In the genomic region with DNA sequence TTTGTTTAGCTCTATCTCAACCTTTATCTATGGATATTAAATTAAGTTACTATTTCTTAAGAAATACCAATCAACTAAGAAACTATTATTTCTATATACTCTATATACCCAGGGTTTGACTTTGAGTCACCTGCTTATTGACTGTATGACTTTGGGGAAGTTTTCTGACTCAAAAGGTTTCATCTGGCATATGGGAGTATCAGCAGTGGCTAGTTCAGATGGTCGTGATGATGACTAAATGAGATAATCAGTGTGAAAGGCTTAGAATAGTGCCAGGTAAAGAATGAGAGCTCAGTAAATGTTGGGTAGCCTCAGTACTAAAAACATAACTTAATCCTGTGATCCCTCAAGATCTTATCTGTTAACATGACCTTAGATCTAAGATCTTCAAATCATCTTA, we compare ENCODE assay signal across 1 cellular context.
TF ChIP-seq lines count a peak whose summit lies in the region.

No MANE protein-coding gene starts in this region.

TF ChIP-seq in HepG2, 621 proteins besides CTCF, POLR2A, EP300 and RAD21 (continued from another document):
- TF ChIP-seq, protein P1, sequence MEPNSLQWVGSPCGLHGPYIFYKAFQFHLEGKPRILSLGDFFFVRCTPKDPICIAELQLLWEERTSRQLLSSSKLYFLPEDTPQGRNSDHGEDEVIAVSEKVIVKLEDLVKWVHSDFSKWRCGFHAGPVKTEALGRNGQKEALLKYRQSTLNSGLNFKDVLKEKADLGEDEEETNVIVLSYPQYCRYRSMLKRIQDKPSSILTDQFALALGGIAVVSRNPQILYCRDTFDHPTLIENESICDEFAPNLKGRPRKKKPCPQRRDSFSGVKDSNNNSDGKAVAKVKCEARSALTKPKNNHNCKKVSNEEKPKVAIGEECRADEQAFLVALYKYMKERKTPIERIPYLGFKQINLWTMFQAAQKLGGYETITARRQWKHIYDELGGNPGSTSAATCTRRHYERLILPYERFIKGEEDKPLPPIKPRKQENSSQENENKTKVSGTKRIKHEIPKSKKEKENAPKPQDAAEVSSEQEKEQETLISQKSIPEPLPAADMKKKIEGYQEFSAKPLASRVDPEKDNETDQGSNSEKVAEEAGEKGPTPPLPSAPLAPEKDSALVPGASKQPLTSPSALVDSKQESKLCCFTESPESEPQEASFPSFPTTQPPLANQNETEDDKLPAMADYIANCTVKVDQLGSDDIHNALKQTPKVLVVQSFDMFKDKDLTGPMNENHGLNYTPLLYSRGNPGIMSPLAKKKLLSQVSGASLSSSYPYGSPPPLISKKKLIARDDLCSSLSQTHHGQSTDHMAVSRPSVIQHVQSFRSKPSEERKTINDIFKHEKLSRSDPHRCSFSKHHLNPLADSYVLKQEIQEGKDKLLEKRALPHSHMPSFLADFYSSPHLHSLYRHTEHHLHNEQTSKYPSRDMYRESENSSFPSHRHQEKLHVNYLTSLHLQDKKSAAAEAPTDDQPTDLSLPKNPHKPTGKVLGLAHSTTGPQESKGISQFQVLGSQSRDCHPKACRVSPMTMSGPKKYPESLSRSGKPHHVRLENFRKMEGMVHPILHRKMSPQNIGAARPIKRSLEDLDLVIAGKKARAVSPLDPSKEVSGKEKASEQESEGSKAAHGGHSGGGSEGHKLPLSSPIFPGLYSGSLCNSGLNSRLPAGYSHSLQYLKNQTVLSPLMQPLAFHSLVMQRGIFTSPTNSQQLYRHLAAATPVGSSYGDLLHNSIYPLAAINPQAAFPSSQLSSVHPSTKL (CRISPR knock-in tag; IDR thresholded peaks at IDR 0.05): no peak
- no peak for TF ChIP-seq FOSL1 (CRISPR knock-in tag; IDR thresholded peaks at IDR 0.05; ENCODE audit: borderline replicate concordance)
- no peak for TF ChIP-seq ZNF672 (CRISPR knock-in tag; IDR thresholded peaks at IDR 0.05)
- no peak for TF ChIP-seq U2AF2 (IDR thresholded peaks at IDR 0.05; ENCODE audit: low read depth, low read length)
- TF ChIP-seq, protein P2, sequence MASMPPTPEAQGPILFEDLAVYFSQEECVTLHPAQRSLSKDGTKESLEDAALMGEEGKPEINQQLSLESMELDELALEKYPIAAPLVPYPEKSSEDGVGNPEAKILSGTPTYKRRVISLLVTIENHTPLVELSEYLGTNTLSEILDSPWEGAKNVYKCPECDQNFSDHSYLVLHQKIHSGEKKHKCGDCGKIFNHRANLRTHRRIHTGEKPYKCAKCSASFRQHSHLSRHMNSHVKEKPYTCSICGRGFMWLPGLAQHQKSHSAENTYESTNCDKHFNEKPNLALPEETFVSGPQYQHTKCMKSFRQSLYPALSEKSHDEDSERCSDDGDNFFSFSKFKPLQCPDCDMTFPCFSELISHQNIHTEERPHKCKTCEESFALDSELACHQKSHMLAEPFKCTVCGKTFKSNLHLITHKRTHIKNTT (CRISPR knock-in tag; IDR thresholded peaks at IDR 0.05): no peak
- TF ChIP-seq, protein P3, sequence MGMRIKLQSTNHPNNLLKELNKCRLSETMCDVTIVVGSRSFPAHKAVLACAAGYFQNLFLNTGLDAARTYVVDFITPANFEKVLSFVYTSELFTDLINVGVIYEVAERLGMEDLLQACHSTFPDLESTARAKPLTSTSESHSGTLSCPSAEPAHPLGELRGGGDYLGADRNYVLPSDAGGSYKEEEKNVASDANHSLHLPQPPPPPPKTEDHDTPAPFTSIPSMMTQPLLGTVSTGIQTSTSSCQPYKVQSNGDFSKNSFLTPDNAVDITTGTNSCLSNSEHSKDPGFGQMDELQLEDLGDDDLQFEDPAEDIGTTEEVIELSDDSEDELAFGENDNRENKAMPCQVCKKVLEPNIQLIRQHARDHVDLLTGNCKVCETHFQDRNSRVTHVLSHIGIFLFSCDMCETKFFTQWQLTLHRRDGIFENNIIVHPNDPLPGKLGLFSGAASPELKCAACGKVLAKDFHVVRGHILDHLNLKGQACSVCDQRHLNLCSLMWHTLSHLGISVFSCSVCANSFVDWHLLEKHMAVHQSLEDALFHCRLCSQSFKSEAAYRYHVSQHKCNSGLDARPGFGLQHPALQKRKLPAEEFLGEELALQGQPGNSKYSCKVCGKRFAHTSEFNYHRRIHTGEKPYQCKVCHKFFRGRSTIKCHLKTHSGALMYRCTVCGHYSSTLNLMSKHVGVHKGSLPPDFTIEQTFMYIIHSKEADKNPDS (CRISPR knock-in tag; IDR thresholded peaks at IDR 0.05): no peak
- TF ChIP-seq ZSCAN31 (CRISPR knock-in tag; IDR thresholded peaks at IDR 0.05; ENCODE audit: low read depth): no peak
- TF ChIP-seq ZNF513 (CRISPR knock-in tag; conservative IDR thresholded peaks at IDR 0.05): no peak
- no peak for TF ChIP-seq ZNF432 (CRISPR knock-in tag; IDR thresholded peaks at IDR 0.05; ENCODE audit: borderline replicate concordance)
- no peak for TF ChIP-seq SP140L (CRISPR knock-in tag; IDR thresholded peaks at IDR 0.05; ENCODE audit: borderline replicate concordance)
- TF ChIP-seq ARHGAP35 (CRISPR knock-in tag; IDR thresholded peaks at IDR 0.05; ENCODE audit: borderline replicate concordance): no peak
